In genomic region chr4:146844761-146845160, GRCh38 we compare ENCODE assay signal across 23 cellular contexts.
DNase-seq lines count a peak whose midpoint lies in the region; ATAC-seq and TF ChIP-seq lines count a peak whose summit lies in the region.
"Had no signal": no experiment of that assay in that cellular context is flagged by ENCODE, and none has a peak within 500 bp of the region (broad histone marks: within the 10 kb centered on the region; RNA-seq: fewer than 3 reads in every experiment).

No MANE protein-coding gene starts in this region.

- peak; percentile 32 for TF ChIP-seq EP300 in neural cell (conservative IDR thresholded peaks at IDR 0.05; ENCODE audit: poor library complexity, severe bottlenecking)

- H3K36me3 Mint-ChIP-seq in GM23338 (ENCODE audit: low read depth) (no peaks in the 10 kb centered on the region), endodermal cell (ENCODE audit: low read depth) (no peaks in the 10 kb centered on the region)
- H3K36me3 Mint-ChIP-seq: CD4-positive, CD25-positive, alpha-beta regulatory T cell; CD8-positive, alpha-beta memory T cell had no signal

- DNase-seq in GM23338 (ENCODE audit: low spot score) (no peak), endodermal cell (no peak), NCI-H2107 treated with DMSO at 0.1 percent for 48 hours (lab: John Stamatoyannopoulos, UW; ENCODE audit: unreplicated experiment) (no peak), NOMO-1 (lab: John Stamatoyannopoulos, UW; ENCODE audit: unreplicated experiment in 2 of 2) (no peak), occipital lobe (lab: John Stamatoyannopoulos, UW) (no peak), globus pallidus (ENCODE audit: low spot score) (no peak)
- DNase-seq: 8988T; BE2C; C1 segment of cervical spinal cord; CD4-positive, CD25-positive, alpha-beta regulatory T cell; CD8-positive, alpha-beta memory T cell; COR-L47; DMS 273 treated with DMSO at 0.1 percent for 48 hours; DMS53; DND-41; EL; GM23248; H7; HFFc6 had no signal

- no peak for TF ChIP-seq RAD21 in neural cell (conservative IDR thresholded peaks at IDR 0.05)

- H3K9ac ChIP-seq in endodermal cell (ENCODE audit: extremely low read depth, low read length, poor library complexity, severe bottlenecking) (no peak overlapping the region), neural cell (ENCODE audit: low read length) (no peak overlapping the region)
- H3K9ac ChIP-seq: GM23248 had no signal

- H3K9me3 ChIP-seq in endodermal cell (ENCODE audit: control insufficient read depth, low read length) (no peaks in the 10 kb centered on the region), neural cell (ENCODE audit: low read length) (no peaks in the 10 kb centered on the region)
- H3K9me3 ChIP-seq: BE2C had no signal

- ATAC-seq in GM23338: peak; percentile 73
- ATAC-seq: GM12878, HCT116 had no signal

- peak overlapping the region; percentile 85 for H2AFZ ChIP-seq in GM23338
- no peak overlapping the region for H2AFZ ChIP-seq in neural cell (ENCODE audit: low read depth, low read length)
- H2AFZ ChIP-seq: GM23248 had no signal

- no peaks in the 10 kb centered on the region for H3F3A ChIP-seq in GM23338 (replicated peaks; ENCODE audit: low read depth)
- no peaks in the 10 kb centered on the region for H3F3A ChIP-seq in neural cell (ENCODE audit: insufficient read depth, low read length, poor library complexity, severe bottlenecking)

- no peaks in the 10 kb centered on the region for H3K9me3 Mint-ChIP-seq in GM23338
- no peaks in the 10 kb centered on the region for H3K9me3 Mint-ChIP-seq in endodermal cell
- H3K9me3 Mint-ChIP-seq: CD8-positive, alpha-beta memory T cell; HFFc6 had no signal

- H3K79me2 ChIP-seq in GM23338 (replicated peaks; ENCODE audit: insufficient read depth): no peaks in the 10 kb centered on the region
- no peaks in the 10 kb centered on the region for H3K79me2 ChIP-seq in neural cell (replicated peaks; ENCODE audit: insufficient read depth, low read length)

- H3K27ac Mint-ChIP-seq in GM23338 (peak overlapping the region; percentile 14; the same call in 1 of the 2 replicates), endodermal cell (no peak overlapping the region)
- H3K27ac Mint-ChIP-seq: CD4-positive, CD25-positive, alpha-beta regulatory T cell; HFFc6 had no signal

- no peaks in the 10 kb centered on the region for H3K4me1 ChIP-seq in GM23338 (ENCODE audit: insufficient read depth)
- no peaks in the 10 kb centered on the region for H3K4me1 ChIP-seq in endodermal cell (ENCODE audit: control insufficient read depth, insufficient read depth, low read length)
- H3K4me1 ChIP-seq: BE2C had no signal

- H3K4me3 ChIP-seq in GM23338 (no peak overlapping the region), endodermal cell (ENCODE audit: low read length) (no peak overlapping the region), neural cell (ENCODE audit: low read length) (no peak overlapping the region)
- H3K4me3 ChIP-seq: GM12878, GM23248 had no signal

- H3K27me3 ChIP-seq in GM23338 (ENCODE audit: insufficient read depth): no peaks in the 10 kb centered on the region
- no peaks in the 10 kb centered on the region for H3K27me3 ChIP-seq in endodermal cell (ENCODE audit: control insufficient read depth, insufficient read depth, low read length, poor library complexity, severe bottlenecking)
- no peaks in the 10 kb centered on the region for H3K27me3 ChIP-seq in neural cell (ENCODE audit: insufficient read depth, low read depth, low read length)

- H3K9me2 ChIP-seq in GM23338 (ENCODE audit: insufficient read depth) (no peaks in the 10 kb centered on the region), neural cell (ENCODE audit: insufficient read depth, low read length) (no peaks in the 10 kb centered on the region)

- no peak overlapping the region for H3K4me2 ChIP-seq in GM23338
- no peak overlapping the region for H3K4me2 ChIP-seq in neural cell (ENCODE audit: low read length)

- H3K4me3 Mint-ChIP-seq in GM23338 (no peak overlapping the region), endodermal cell (no peak overlapping the region)
- H3K4me3 Mint-ChIP-seq: CD4-positive, CD25-positive, alpha-beta regulatory T cell; CD8-positive, alpha-beta memory T cell; HFFc6 had no signal

- no peak for TF ChIP-seq CTCF in GM23338 (conservative IDR thresholded peaks at IDR 0.05; ENCODE audit: low read depth in 2 of 2)
- TF ChIP-seq CTCF in endodermal cell (conservative IDR thresholded peaks at IDR 0.05): no peak
- no peak for TF ChIP-seq CTCF in neural cell (IDR thresholded peaks at IDR 0.05; ENCODE audit: poor library complexity, severe bottlenecking)

- H4K20me1 ChIP-seq in GM23338 (replicated peaks; ENCODE audit: insufficient read depth) (no peaks in the 10 kb centered on the region), neural cell (ENCODE audit: insufficient read depth) (no peaks in the 10 kb centered on the region)

- H3K36me3 ChIP-seq in GM23338 (ENCODE audit: insufficient read depth) (no peaks in the 10 kb centered on the region), endodermal cell (ENCODE audit: control insufficient read depth, insufficient read depth, low read length) (no peaks in the 10 kb centered on the region), neural cell (ENCODE audit: insufficient read depth, low read length) (no peaks in the 10 kb centered on the region)
- H3K36me3 ChIP-seq: BE2C had no signal

- H3K27ac ChIP-seq in GM23338 (ENCODE audit: low read depth): no peak overlapping the region
- H3K27ac ChIP-seq in endodermal cell (ENCODE audit: low read depth, low read length): peak overlapping the region; percentile 56
- H3K27ac ChIP-seq in neural cell (ENCODE audit: low read length): no peak overlapping the region
- H3K27ac ChIP-seq: GM23248, HL-60 had no signal

- H3K4me1 Mint-ChIP-seq in GM23338 (peaks cover 6% of the 10 kb centered on the region; the same call in 2 of the 3 replicates), endodermal cell (no peaks in the 10 kb centered on the region)
- H3K4me1 Mint-ChIP-seq: CD4-positive, CD25-positive, alpha-beta regulatory T cell; CD8-positive, alpha-beta memory T cell had no signal

- WGBS in endodermal cell (ENCODE audit: insufficient coverage in 1 of 2, insufficient read length in 1 of 2), 2 experiments: 23 to 61% methylated on average over 3 to 4 of the region's 4 CpGs

- H3K27me3 Mint-ChIP-seq in GM23338 (ENCODE audit: insufficient read depth, low read depth, poor library complexity) (no peaks in the 10 kb centered on the region), endodermal cell (ENCODE audit: insufficient read depth) (no peaks in the 10 kb centered on the region)
- H3K27me3 Mint-ChIP-seq: CD4-positive, CD25-positive, alpha-beta regulatory T cell; CD8-positive, alpha-beta memory T cell had no signal

TF ChIP-seq in GM23338, 12 proteins besides CTCF, POLR2A, EP300 and RAD21 (continues in another document):
- TF ChIP-seq NANOG (IDR thresholded peaks at IDR 0.05; ENCODE audit: borderline replicate concordance): no peak

TF ChIP-seq in neural cell, 6 proteins besides CTCF, POLR2A, EP300 and RAD21:
- no peak for TF ChIP-seq TAF1 (IDR thresholded peaks at IDR 0.05; ENCODE audit: low read depth)
- peak; percentile 32 for TF ChIP-seq POLR2AphosphoS5 (IDR thresholded peaks at IDR 0.05)
- TF ChIP-seq EZH2 (IDR thresholded peaks at IDR 0.05; ENCODE audit: borderline replicate concordance, insufficient read depth, low read length, poor library complexity, severe bottlenecking): no peak
- no peak for TF ChIP-seq MXI1 (conservative IDR thresholded peaks at IDR 0.05; ENCODE audit: poor library complexity, severe bottlenecking)
- no peak for TF ChIP-seq REST (IDR thresholded peaks at IDR 0.05; ENCODE audit: borderline replicate concordance)
- TF ChIP-seq SMC3 (conservative IDR thresholded peaks at IDR 0.05; ENCODE audit: poor library complexity): no peak
